11 cellular contexts compared by ENCODE assay signal in genomic region chr19:4415352-4415751, GRCh38. TPM values are rescaled to one million over a fixed set of nuclear protein-coding genes. Genes with fewer than 3 reads are reported as not detected.
DNase-seq lines count a peak whose midpoint lies in the region; ATAC-seq and TF ChIP-seq lines count a peak whose summit lies in the region.
"Had no signal": no experiment of that assay in that cellular context is flagged by ENCODE, and none has a peak within 500 bp of the region (broad histone marks: within the 10 kb centered on the region; RNA-seq: fewer than 3 reads in every experiment).

No MANE protein-coding gene starts in this region.

- TF ChIP-seq CTCF in WERI-Rb-1 (IDR thresholded peaks at IDR 0.05; ENCODE audit: low read depth, low read length) (no peak), parathyroid adenoma (IDR thresholded peaks at IDR 0.05) (no peak)
- TF ChIP-seq CTCF in activated CD8-positive, alpha-beta T cell treated with anti-CD3 and anti-CD28 coated beads for 36 hours (IDR thresholded peaks at IDR 0.05) = no peak

- peak overlapping the region; percentile 42 for H2AFZ ChIP-seq in parathyroid adenoma

- no peak overlapping the region for H3K27ac Mint-ChIP-seq in activated CD8-positive, alpha-beta T cell treated with anti-CD3 and anti-CD28 coated beads for 36 hours
- peak overlapping the region in 1 of 8 donors; percentile 32 for H3K27ac Mint-ChIP-seq in CD8-positive, alpha-beta memory T cell
- H3K27ac Mint-ChIP-seq: activated naive CD8-positive, alpha-beta T cell treated with anti-CD3 and anti-CD28 coated beads, Interleukin-2, amount 10 ng/mL, durations not matched to agents 7 days and 5 days had no signal

- no peaks in the 10 kb centered on the region for H3K9me3 Mint-ChIP-seq in activated CD8-positive, alpha-beta T cell treated with anti-CD3 and anti-CD28 coated beads for 36 hours
- H3K9me3 Mint-ChIP-seq in CD8-positive, alpha-beta memory T cell = no peaks in the 10 kb centered on the region
- H3K9me3 Mint-ChIP-seq: activated naive CD8-positive, alpha-beta T cell treated with anti-CD3 and anti-CD28 coated beads, Interleukin-2, amount 10 ng/mL, durations not matched to agents 7 days and 5 days had no signal

- H3K36me3 ChIP-seq in WERI-Rb-1 (peaks cover 77% of the 10 kb centered on the region), parathyroid adenoma (ENCODE audit: control insufficient read depth, insufficient read depth, low read length) (no peaks in the 10 kb centered on the region)
- H3K36me3 ChIP-seq in CD8-positive, alpha-beta memory T cell (ENCODE audit: insufficient read depth, low read length) = no peaks in the 10 kb centered on the region

- in situ Hi-C loops in G401 (cut with HindIII; ENCODE audit: low sequenced_read_pairs) = no loop called here

- H3K4me2 ChIP-seq in parathyroid adenoma (ENCODE audit: low read length) = no peak overlapping the region

- ATAC-seq in right cardiac atrium (peak; percentile 20 to 37), HG02981 (IDR thresholded peaks at IDR 0.05; ENCODE audit: unreplicated experiment) (no peak)
- no peak for ATAC-seq in activated CD8-positive, alpha-beta T cell treated with anti-CD3 and anti-CD28 coated beads for 36 hours

- intact Hi-C loops in right cardiac atrium (cut with DNase I) = no loop called here
- intact Hi-C loops in activated CD8-positive, alpha-beta T cell treated with anti-CD3 and anti-CD28 coated beads for 36 hours (cut with micrococcal nuclease) = no loop called here

- H3K4me1 ChIP-seq in right cardiac atrium (ENCODE audit: control insufficient read depth, insufficient read depth, low read length) (peaks cover 3% of the 10 kb centered on the region), parathyroid adenoma (peaks cover 13% of the 10 kb centered on the region)
- H3K4me1 ChIP-seq in CD8-positive, alpha-beta memory T cell (ENCODE audit: insufficient read depth, low read length) = no peaks in the 10 kb centered on the region
- H3K4me1 ChIP-seq: BE2C had no signal

- no peak overlapping the region for H3K9ac ChIP-seq in parathyroid adenoma

- H3K27ac ChIP-seq in WERI-Rb-1 (peak overlapping the region; percentile 62), right cardiac atrium (ENCODE audit: low read length) (no peak overlapping the region), parathyroid adenoma (peak overlapping the region; percentile 9)
- no peak overlapping the region for H3K27ac ChIP-seq in CD8-positive, alpha-beta memory T cell (ENCODE audit: low read depth, low read length)

- H3K27me3 Mint-ChIP-seq in activated CD8-positive, alpha-beta T cell treated with anti-CD3 and anti-CD28 coated beads for 36 hours = no peaks in the 10 kb centered on the region
- no peaks in the 10 kb centered on the region for H3K27me3 Mint-ChIP-seq in CD8-positive, alpha-beta memory T cell
- H3K27me3 Mint-ChIP-seq: activated naive CD8-positive, alpha-beta T cell treated with anti-CD3 and anti-CD28 coated beads, Interleukin-2, amount 10 ng/mL, durations not matched to agents 7 days and 5 days had no signal

- peaks cover 44% of the 10 kb centered on the region for H3K36me3 Mint-ChIP-seq in activated CD8-positive, alpha-beta T cell treated with anti-CD3 and anti-CD28 coated beads for 36 hours (ENCODE audit: low read depth)
- peaks cover 0 to 19% (median 2%) of the 10 kb centered on the region in 3 donors for H3K36me3 Mint-ChIP-seq in CD8-positive, alpha-beta memory T cell

- CTCF ChIA-PET in activated CD8-positive, alpha-beta T cell treated with anti-CD3 and anti-CD28 coated beads for 36 hours (lab: Charles Lee) = no interaction called here
- CTCF ChIA-PET in CD8-positive, alpha-beta memory T cell (lab: Charles Lee) = no interaction called here

- H3K9me3 ChIP-seq in WERI-Rb-1 (ENCODE audit: severe bottlenecking) (no peaks in the 10 kb centered on the region), right cardiac atrium (ENCODE audit: control insufficient read depth, low read length) (no peaks in the 10 kb centered on the region), parathyroid adenoma (ENCODE audit: control insufficient read depth, low read length) (no peaks in the 10 kb centered on the region)
- no peaks in the 10 kb centered on the region for H3K9me3 ChIP-seq in CD8-positive, alpha-beta memory T cell (ENCODE audit: low read length)
- H3K9me3 ChIP-seq: BE2C had no signal

- DNase-seq in G401 (ENCODE audit: low spot score) (peak; percentile 88), WERI-Rb-1 (peak; percentile 32), right cardiac atrium (no peak)
- DNase-seq in activated CD8-positive, alpha-beta T cell treated with anti-CD3 and anti-CD28 coated beads for 36 hours = no peak
- no peak for DNase-seq in CD8-positive, alpha-beta memory T cell
- no peak for DNase-seq in effector CD4-positive, alpha-beta T cell
- DNase-seq: activated naive CD8-positive, alpha-beta T cell treated with anti-CD3 and anti-CD28 coated beads, Interleukin-2, amount 10 ng/mL, durations not matched to agents 7 days and 5 days; BE2C; SHP77 had no signal

- peaks cover 4% of the 10 kb centered on the region for H3K4me1 Mint-ChIP-seq in activated CD8-positive, alpha-beta T cell treated with anti-CD3 and anti-CD28 coated beads for 36 hours (ENCODE audit: low read depth)
- no peaks in the 10 kb centered on the region for H3K4me1 Mint-ChIP-seq in CD8-positive, alpha-beta memory T cell

- WGBS in right cardiac atrium = 40% methylated on average over 10 of the region's 10 CpGs

- H3K4me3 Mint-ChIP-seq in activated CD8-positive, alpha-beta T cell treated with anti-CD3 and anti-CD28 coated beads for 36 hours = no peak overlapping the region
- no peak overlapping the region for H3K4me3 Mint-ChIP-seq in CD8-positive, alpha-beta memory T cell
- H3K4me3 Mint-ChIP-seq: activated naive CD8-positive, alpha-beta T cell treated with anti-CD3 and anti-CD28 coated beads, Interleukin-2, amount 10 ng/mL, durations not matched to agents 7 days and 5 days had no signal

- H3K27me3 ChIP-seq in WERI-Rb-1 (ENCODE audit: insufficient read depth, low read depth, severe bottlenecking) = no peaks in the 10 kb centered on the region
- no peaks in the 10 kb centered on the region for H3K27me3 ChIP-seq in right cardiac atrium (ENCODE audit: control insufficient read depth, insufficient read depth)
- no peaks in the 10 kb centered on the region for H3K27me3 ChIP-seq in parathyroid adenoma (ENCODE audit: control insufficient read depth, insufficient read depth, low read length)
- H3K27me3 ChIP-seq in CD8-positive, alpha-beta memory T cell (ENCODE audit: insufficient read depth, low read length, poor library complexity, severe bottlenecking) = no peaks in the 10 kb centered on the region
- H3K27me3 ChIP-seq: BE2C had no signal

- POLR2A ChIA-PET in activated CD8-positive, alpha-beta T cell treated with anti-CD3 and anti-CD28 coated beads for 36 hours (lab: Charles Lee) = interaction anchor here (1.0 to 5.9 kb wide), 4 partner anchors 8 to 125 kb away, joined by 3 to 24 read pairs (median 14); partner anchors contain the start of gene LRG1
- POLR2A ChIA-PET in CD8-positive, alpha-beta memory T cell (lab: Charles Lee) = no interaction called here

- H3K4me3 ChIP-seq in WERI-Rb-1 (ENCODE audit: low read depth, low read length) = peak overlapping the region; percentile 13; the same call in 1 of the 2 replicates
- H3K4me3 ChIP-seq in right cardiac atrium (ENCODE audit: low read length) = no peak overlapping the region
- no peak overlapping the region for H3K4me3 ChIP-seq in parathyroid adenoma (ENCODE audit: low read depth, low read length)
- H3K4me3 ChIP-seq in CD8-positive, alpha-beta memory T cell (ENCODE audit: low read length) = no peak overlapping the region

- no peaks in the 10 kb centered on the region for H3K79me2 ChIP-seq in parathyroid adenoma

RNA-seq across cellular contexts. Expression of gene CHAF1A, which starts 12.9 kb away (rescaled TPM):
- total RNA-seq in G401 (2014; rRNA removed; shearing (Covaris generic)) = 39.4 and 46.0 TPM in 2 replicates
- total RNA-seq in right cardiac atrium = 1 to 10 TPM; 5.4 to 7.7 (median 6.2) TPM
- 4.3 TPM for polyA plus RNA-seq in right cardiac atrium
- 10 to 100 TPM; 78.3 to 80.5 TPM for total RNA-seq in activated CD8-positive, alpha-beta T cell treated with anti-CD3 and anti-CD28 coated beads for 36 hours
- 10 to 100 TPM; 65.2 to 69.5 TPM for total RNA-seq in CD8-positive, alpha-beta memory T cell
- 5.8 TPM for polyA plus RNA-seq in CD8-positive, alpha-beta memory T cell

RNA-seq across cellular contexts. Expression of gene SH3GL1, which starts 15.0 kb away (rescaled TPM):
- 95.8 and 109 TPM in 2 replicates for total RNA-seq in G401 (2014; rRNA removed; shearing (Covaris generic))
- total RNA-seq in right cardiac atrium = 10 to 100 TPM; 26.3 to 40.3 (median 31.8) TPM
- 27.7 TPM for polyA plus RNA-seq in right cardiac atrium
- 10 to 100 TPM; 53.1 to 59.2 TPM for total RNA-seq in activated CD8-positive, alpha-beta T cell treated with anti-CD3 and anti-CD28 coated beads for 36 hours
- 10 to 100 TPM; 39.8 to 41.2 TPM for total RNA-seq in CD8-positive, alpha-beta memory T cell
- polyA plus RNA-seq in CD8-positive, alpha-beta memory T cell = 24.7 TPM

RNA-seq across cellular contexts. Expression of gene UBXN6, which starts 42.2 kb away (rescaled TPM):
- total RNA-seq in G401 (2014; rRNA removed; shearing (Covaris generic)) = 59.6 and 72.8 TPM in 2 replicates
- 100 to 1,000 TPM in 3 of 4 donors, 10 to 100 TPM in 1; 99.8 to 124 (median 112) TPM for total RNA-seq in right cardiac atrium
- 135 TPM for polyA plus RNA-seq in right cardiac atrium
- 10 to 100 TPM; 35.8 to 36.5 TPM for total RNA-seq in activated CD8-positive, alpha-beta T cell treated with anti-CD3 and anti-CD28 coated beads for 36 hours
- total RNA-seq in CD8-positive, alpha-beta memory T cell = 10 to 100 TPM; 56.6 to 60.0 TPM
- 5.2 TPM for polyA plus RNA-seq in CD8-positive, alpha-beta memory T cell

RNA-seq across cellular contexts. Expression of gene HDGFL2, which starts 56.7 kb away (rescaled TPM):
- total RNA-seq in G401 (2014; rRNA removed; shearing (Covaris generic)) = 86.6 and 106 TPM in 2 replicates
- 10 to 100 TPM; 20.6 to 30.5 (median 28.6) TPM for total RNA-seq in right cardiac atrium
- polyA plus RNA-seq in right cardiac atrium = 31.4 TPM
- 10 to 100 TPM; 37.5 to 44.0 TPM for total RNA-seq in activated CD8-positive, alpha-beta T cell treated with anti-CD3 and anti-CD28 coated beads for 36 hours
- 10 to 100 TPM; 42.7 to 45.4 TPM for total RNA-seq in CD8-positive, alpha-beta memory T cell
- polyA plus RNA-seq in CD8-positive, alpha-beta memory T cell = 24.9 TPM

Comparison
In these comparisons a context has a peak if more than half of its experiments do, and no peak if none do; other contexts are left out.
1. DNase-seq: peak in G401 (single experiment) and WERI-Rb-1 (single experiment); none in right cardiac atrium (0 of 3), activated CD8-positive, alpha-beta T cell treated with anti-CD3 and anti-CD28 coated beads for 36 hours (single experiment), CD8-positive, alpha-beta memory T cell (0 of 5) and effector CD4-positive, alpha-beta T cell (single experiment).
2. H3K27ac ChIP-seq: peak in WERI-Rb-1 (single experiment) and parathyroid adenoma (single experiment); none in right cardiac atrium (single experiment) and CD8-positive, alpha-beta memory T cell (single experiment).
3. ATAC-seq: peak in right cardiac atrium (2 of 2); none in activated CD8-positive, alpha-beta T cell treated with anti-CD3 and anti-CD28 coated beads for 36 hours (single experiment) and HG02981 (single experiment).